Comparison of ENCODE assay signal across 10 cellular contexts in genomic region chr11:85847436-85847835, GRCh38. TPM values are rescaled to one million over a fixed set of nuclear protein-coding genes. Genes with fewer than 3 reads are reported as not detected.
"Had no signal": no experiment of that assay in that cellular context is flagged by ENCODE, and none has a peak within 500 bp of the region (broad histone marks: within the 10 kb centered on the region; RNA-seq: fewer than 3 reads in every experiment).

No MANE protein-coding gene starts in this region.

- H3K36me3 ChIP-seq: HAP-1 had no signal

- H3K9ac ChIP-seq: GM23248 had no signal

- H2AFZ ChIP-seq: GM23248 had no signal

- H3K4me3 ChIP-seq: GM23248, HAP-1 had no signal

- ATAC-seq: HCT116 had no signal

- H3K4me1 ChIP-seq: HAP-1 had no signal

- H3K27ac ChIP-seq: GM23248, HL-60 had no signal

- DNase-seq: GM23248, GOT3, H7, HFFc6, KG1 had no signal

- H3K9me3 ChIP-seq: HAP-1 had no signal

RNA-seq across cellular contexts. Expression of gene CCDC83, which starts 7.7 kb away (rescaled TPM):
- total RNA-seq: GM23248, H4, H7, HFFc6, HT1080 had no signal
- polyA plus RNA-seq: GM23248 had no signal
